In genomic region chr15:64693134-64693533, GRCh38 we compare ENCODE assay signal across 9 cellular contexts.
DNase-seq lines count a peak whose midpoint lies in the region; ATAC-seq, FAIRE-seq and TF ChIP-seq lines count a peak whose summit lies in the region.
"Had no signal": no experiment of that assay in that cellular context is flagged by ENCODE, and none has a peak within 500 bp of the region (broad histone marks: within the 10 kb centered on the region; RNA-seq: fewer than 3 reads in every experiment).

No MANE protein-coding gene starts in this region.

- peaks cover 22% of the 10 kb centered on the region for H3K36me3 ChIP-seq in CD8-positive, alpha-beta T cell (ENCODE audit: insufficient read depth, low read length)
- peaks cover 0 to 18% (median 6%) of the 10 kb centered on the region in 3 donors for H3K36me3 ChIP-seq in pancreas

- WGBS in pancreas, 2 donors, result 21 to 30% methylated on average over 5 of the region's 5 CpGs

- peaks cover 28% of the 10 kb centered on the region for H3K4me1 Mint-ChIP-seq in CD8-positive, alpha-beta T cell (ENCODE audit: low read depth)

- H3K4me1 ChIP-seq in CD8-positive, alpha-beta T cell (ENCODE audit: insufficient read depth, low read length), result peaks cover 6% of the 10 kb centered on the region
- peaks cover under 1 to 28% (median 5%) of the 10 kb centered on the region in 3 donors for H3K4me1 ChIP-seq in pancreas

- POLR2A ChIA-PET in CD8-positive, alpha-beta T cell (lab: Charles Lee), result no interaction called here

- no peak for TF ChIP-seq CTCF in CD8-positive, alpha-beta T cell (IDR thresholded peaks at IDR 0.05)
- no peak for TF ChIP-seq CTCF in pancreas (IDR thresholded peaks at IDR 0.05)

- H3K4me3 Mint-ChIP-seq in CD8-positive, alpha-beta T cell, result no peak overlapping the region

- no peaks in the 10 kb centered on the region for H3K9me3 ChIP-seq in CD8-positive, alpha-beta T cell (ENCODE audit: low read length)
- H3K9me3 ChIP-seq in pancreas, result no peaks in the 10 kb centered on the region

- H3K4me3 ChIP-seq in CD8-positive, alpha-beta T cell (ENCODE audit: low read depth, low read length), result no peak overlapping the region
- no peak overlapping the region for H3K4me3 ChIP-seq in pancreas

- CTCF ChIA-PET in CD8-positive, alpha-beta T cell (lab: Charles Lee), result interaction anchor here (1.2 to 3.2 kb wide), 2 partner anchors 9 to 35 kb away, joined by 7 to 20 read pairs; no protein-coding TSS in a partner anchor

- H3K27me3 Mint-ChIP-seq in CD8-positive, alpha-beta T cell (ENCODE audit: low read depth), result no peaks in the 10 kb centered on the region

- no peaks in the 10 kb centered on the region for H3K27me3 ChIP-seq in CD8-positive, alpha-beta T cell (ENCODE audit: insufficient read depth, low read length)
- H3K27me3 ChIP-seq in pancreas, result no peaks in the 10 kb centered on the region

- peaks cover 62% of the 10 kb centered on the region for H3K36me3 Mint-ChIP-seq in CD8-positive, alpha-beta T cell

- FAIRE-seq in pancreas (lab: Jason Lieb, UNC), result no peak

- intact Hi-C loops in CD8-positive, alpha-beta T cell (cut with DNase I, micrococcal nuclease), result no loop called here
- intact Hi-C loops in pancreas (cut with DNase I), result no loop called here

- H3K27ac ChIP-seq in CD8-positive, alpha-beta T cell (ENCODE audit: low read depth, low read length), result no peak overlapping the region
- H3K27ac ChIP-seq in pancreas, result peak overlapping the region in 2 of 4 donors; percentile 6 to 44

- ATAC-seq in CD8-positive, alpha-beta T cell, result no peak
- ATAC-seq in pancreas (peak; percentile 62 to 85 (median 74)), GM18498 (IDR thresholded peaks at IDR 0.05; ENCODE audit: unreplicated experiment) (no peak), GM21381 (IDR thresholded peaks at IDR 0.05; ENCODE audit: unreplicated experiment) (no peak)
- ATAC-seq: Panc1 had no signal

- H3K9me3 Mint-ChIP-seq in CD8-positive, alpha-beta T cell, result no peaks in the 10 kb centered on the region

- no peak for DNase-seq in CD8-positive, alpha-beta T cell
- peak; percentile 41 for DNase-seq in OCI-M1 (lab: John Stamatoyannopoulos, UW)
- DNase-seq in fibroblast of peridontal ligament (ENCODE audit: extremely low read depth), result peak; percentile 93
- peak in 2 of 6 donors; percentile 32 to 37 for DNase-seq in pancreas
- no peak for DNase-seq in DMS 273 treated with DMSO at 0.1 percent for 48 hours (lab: John Stamatoyannopoulos, UW)
- DNase-seq in epidermal melanocyte (ENCODE audit: insufficient read length, low spot score), result no peak

- peak overlapping the region; percentile 74 for H3K27ac Mint-ChIP-seq in CD8-positive, alpha-beta T cell

Comparison
In these comparisons a context has a peak if more than half of its experiments do, and no peak if none do; other contexts are left out.
1. ATAC-seq: peak in pancreas (4 of 4); none in CD8-positive, alpha-beta T cell (single experiment), GM18498 (single experiment) and GM21381 (single experiment).
2. DNase-seq: peak in OCI-M1 (single experiment) and fibroblast of peridontal ligament (single experiment); none in CD8-positive, alpha-beta T cell (0 of 7), DMS 273 treated with DMSO at 0.1 percent for 48 hours (single experiment) and epidermal melanocyte (single experiment).